Comparison of ENCODE assay signal across 24 cellular contexts in genomic region chr4:69497886-69498395, GRCh38. TPM values are rescaled to one million over a fixed set of nuclear protein-coding genes. Genes with fewer than 3 reads are reported as not detected.
"Had no signal": no experiment of that assay in that cellular context is flagged by ENCODE, and none has a peak within 500 bp of the region (broad histone marks: within the 10 kb centered on the region; RNA-seq: fewer than 3 reads in every experiment).

No MANE protein-coding gene starts in this region.

- H3K4me3 ChIP-seq: breast epithelium, dorsolateral prefrontal cortex, hepatocyte, left lung, stomach, testis, upper lobe of left lung had no signal

- DNase-seq: activated CD4-positive, alpha-beta memory T cell treated with anti-CD3 and anti-CD28 coated beads, Interleukin-2, amount 10 ng/mL, durations not matched to agents 7 days and 5 days; activated CD4-positive, alpha-beta T cell treated with anti-CD3 and anti-CD28 coated beads for 4 hours; activated effector memory CD4-positive, alpha-beta T cell treated with Interleukin-2 at 50 U/mL for 16 hours; activated T-cell treated with anti-CD3 and anti-CD28 coated beads, Interleukin-2, amount 50 U/mL, for 24 hours; amniotic stem cell; dorsolateral prefrontal cortex; endodermal cell; islet precursor cell; left lung; stimulated activated CD4-positive, alpha-beta T cell treated with anti-CD3 and anti-CD28 coated beads, Interleukin-12 subunit alpha, Interleukin-12 subunit beta, amount 100 ng/mL, for 4 hours; stimulated activated CD4-positive, alpha-beta T cell treated with anti-CD3 and anti-CD28 coated beads, Interleukin-2, amount 100 ng/mL, for 24 hours; stomach; T-cell; T-helper 9 cell; testis; upper lobe of left lung; WERI-Rb-1 had no signal

RNA-seq across cellular contexts. Expression of gene UGT2B4, which starts 2.2 kb away (rescaled TPM):
- total RNA-seq: activated CD4-positive, alpha-beta memory T cell treated with anti-CD3 and anti-CD28 coated beads, Interleukin-2, amount 10 ng/mL, durations not matched to agents 7 days and 5 days; activated naive CD4-positive, alpha-beta T cell treated with anti-CD3 and anti-CD28 coated beads, Interleukin-2, amount 50 U/mL, for 72 hours; breast epithelium; dorsolateral prefrontal cortex; endodermal cell; glomerular endothelial cell; natural killer cell treated with Interleukin-12 subunit alpha and Interleukin-12 subunit beta and Interleukin-15 and Interleukin-18, amount 100 ng/mL, for 72 hours; sciatic nerve; testis had no signal
- polyA plus RNA-seq: esophagus, stomach had no signal
